In genomic region chr3:143266936-143267335, GRCh38 we compare ENCODE assay signal across 14 cellular contexts.
A peak's percentile ranks its signal among the peaks of the same experiment; 100 is the strongest.
DNase-seq lines count a peak whose midpoint lies in the region; ATAC-seq and TF ChIP-seq lines count a peak whose summit lies in the region.
"Had no signal": no experiment of that assay in that cellular context is flagged by ENCODE, and none has a peak within 500 bp of the region (broad histone marks: within the 10 kb centered on the region; RNA-seq: fewer than 3 reads in every experiment).

No MANE protein-coding gene starts in this region.

- no peak overlapping the region for H2BK12ac ChIP-seq in neuronal stem cell (ENCODE audit: low read length)

- no peaks in the 10 kb centered on the region for H3K27me3 Mint-ChIP-seq in HFFc6 (ENCODE audit: insufficient read depth)
- H3K27me3 Mint-ChIP-seq: CD8-positive, alpha-beta memory T cell; central memory CD8-positive, alpha-beta T cell had no signal

- peak; percentile 84 for ATAC-seq in GM18909 (IDR thresholded peaks at IDR 0.05; ENCODE audit: poor library complexity, unreplicated experiment)
- ATAC-seq in HG02610 (IDR thresholded peaks at IDR 0.05; ENCODE audit: unreplicated experiment): peak; percentile 65
- peak; percentile 54 for ATAC-seq in HG03558 (IDR thresholded peaks at IDR 0.05; ENCODE audit: extremely low read depth, unreplicated experiment)

- no peak overlapping the region for H3K14ac ChIP-seq in neuronal stem cell (ENCODE audit: low read length)

- H3K79me1 ChIP-seq in neuronal stem cell (ENCODE audit: low read depth, low read length): no peaks in the 10 kb centered on the region

- H3K36me3 ChIP-seq in neuronal stem cell (replicated peaks in 1 of 2; ENCODE audit: control insufficient read depth in 2 of 2, insufficient read depth in 2 of 2, low read length in 2 of 2) (no peaks in the 10 kb centered on the region), osteoblast (ENCODE audit: insufficient read depth, low read length) (no peaks in the 10 kb centered on the region)
- H3K36me3 ChIP-seq: suprapubic skin had no signal

- H4K91ac ChIP-seq in neuronal stem cell (ENCODE audit: low read depth, low read length, poor library complexity): no peak overlapping the region

- H2AFZ ChIP-seq in neuronal stem cell (ENCODE audit: low read length) (peak overlapping the region; percentile 4), osteoblast (ENCODE audit: low read length) (no peak overlapping the region)

- H3K18ac ChIP-seq in neuronal stem cell (ENCODE audit: low read length): no peak overlapping the region

- H3K4me3 Mint-ChIP-seq in HFFc6: no peak overlapping the region
- H3K4me3 Mint-ChIP-seq: CD8-positive, alpha-beta memory T cell; central memory CD8-positive, alpha-beta T cell had no signal

- no peak for DNase-seq in neuronal stem cell (ENCODE audit: low spot score)
- DNase-seq in HFFc6: no peak
- no peak for DNase-seq in osteoblast (ENCODE audit: insufficient read length, low spot score, missing footprints)
- DNase-seq in NCI-H524 treated with DMSO at 0.1 percent for 48 hours (lab: John Stamatoyannopoulos, UW): no peak
- DNase-seq in dedifferentiated amniotic fluid mesenchymal stem cell (ENCODE audit: extremely low spot score): no peak
- DNase-seq: activated CD4-positive, alpha-beta T cell treated with anti-CD3 and anti-CD28 coated beads for 4 hours; activated gamma-delta T cell; CD8-positive, alpha-beta memory T cell; SW 1271 had no signal

- H3K36me3 Mint-ChIP-seq in HFFc6 (ENCODE audit: low read depth): no peaks in the 10 kb centered on the region

- no peak overlapping the region for H3K27ac Mint-ChIP-seq in HFFc6

- no peaks in the 10 kb centered on the region for H3K9me3 Mint-ChIP-seq in HFFc6
- H3K9me3 Mint-ChIP-seq: CD8-positive, alpha-beta memory T cell; central memory CD8-positive, alpha-beta T cell had no signal

- H2AK5ac ChIP-seq in neuronal stem cell (ENCODE audit: low read depth, low read length): no peak overlapping the region

- peaks cover 0 to 10% of the 10 kb centered on the region in 2 donors for H3K9me3 ChIP-seq in neuronal stem cell (replicated peaks in 1 of 2; ENCODE audit: control insufficient read depth in 2 of 2, insufficient read depth in 1 of 2, low read depth in 1 of 2, low read length in 2 of 2)
- no peaks in the 10 kb centered on the region for H3K9me3 ChIP-seq in osteoblast (ENCODE audit: low read depth, low read length)
- H3K9me3 ChIP-seq: suprapubic skin had no signal

- H2BK5ac ChIP-seq in neuronal stem cell (ENCODE audit: low read length): no peak overlapping the region

- H3K27me3 ChIP-seq in neuronal stem cell (ENCODE audit: control insufficient read depth in 3 of 3, insufficient read depth in 3 of 3, low read depth in 1 of 3, low read length in 3 of 3) (no peaks in the 10 kb centered on the region), osteoblast (ENCODE audit: insufficient read depth, low read length) (no peaks in the 10 kb centered on the region)
- H3K27me3 ChIP-seq: suprapubic skin had no signal

- no peaks in the 10 kb centered on the region for H3K79me2 ChIP-seq in osteoblast (ENCODE audit: insufficient read depth, low read length)

- H4K20me1 ChIP-seq in osteoblast (ENCODE audit: insufficient read depth, low read length): no peaks in the 10 kb centered on the region

- H3K4ac ChIP-seq in neuronal stem cell (ENCODE audit: low read length): no peak overlapping the region

- no peak overlapping the region for H3K4me2 ChIP-seq in neuronal stem cell (ENCODE audit: insufficient read depth, low read length, poor library complexity, severe bottlenecking)
- no peak overlapping the region for H3K4me2 ChIP-seq in osteoblast (ENCODE audit: insufficient read depth, low read length)

- H3K23ac ChIP-seq in neuronal stem cell (ENCODE audit: low read depth, low read length, poor library complexity): no peak overlapping the region

- no peak overlapping the region for H2BK120ac ChIP-seq in neuronal stem cell (ENCODE audit: low read depth, low read length)

- H4K8ac ChIP-seq in neuronal stem cell (ENCODE audit: low read depth, low read length): no peak overlapping the region

- H3K4me1 ChIP-seq in neuronal stem cell (ENCODE audit: control insufficient read depth in 2 of 2, insufficient read depth in 1 of 2, low read depth in 1 of 2, low read length in 2 of 2): peaks cover 1 to 2% of the 10 kb centered on the region in 2 donors
- no peaks in the 10 kb centered on the region for H3K4me1 ChIP-seq in osteoblast (ENCODE audit: insufficient read depth, low read length)

- TF ChIP-seq CTCF in HFFc6 (IDR thresholded peaks at IDR 0.05) (no peak), osteoblast (IDR thresholded peaks at IDR 0.05; ENCODE audit: extremely low read depth, low read depth, low read length) (no peak)

- H3K4me3 ChIP-seq in neuronal stem cell (ENCODE audit: low read length in 2 of 2) (no peak overlapping the region), osteoblast (ENCODE audit: insufficient read depth, low read length) (no peak overlapping the region)
- H3K4me3 ChIP-seq: suprapubic skin had no signal

- H2BK15ac ChIP-seq in neuronal stem cell (ENCODE audit: low read length): no peak overlapping the region

- no peak overlapping the region for H3K9ac ChIP-seq in neuronal stem cell (ENCODE audit: low read depth, low read length, poor library complexity)

- peaks cover 17% of the 10 kb centered on the region for H3K4me1 Mint-ChIP-seq in HFFc6 (ENCODE audit: low read depth)
- H3K4me1 Mint-ChIP-seq: central memory CD8-positive, alpha-beta T cell had no signal

- H3K27ac ChIP-seq in neuronal stem cell (replicated peaks; ENCODE audit: low read length) (no peak overlapping the region), osteoblast (ENCODE audit: low read depth, low read length) (no peak overlapping the region)
